In the genomic region with DNA sequence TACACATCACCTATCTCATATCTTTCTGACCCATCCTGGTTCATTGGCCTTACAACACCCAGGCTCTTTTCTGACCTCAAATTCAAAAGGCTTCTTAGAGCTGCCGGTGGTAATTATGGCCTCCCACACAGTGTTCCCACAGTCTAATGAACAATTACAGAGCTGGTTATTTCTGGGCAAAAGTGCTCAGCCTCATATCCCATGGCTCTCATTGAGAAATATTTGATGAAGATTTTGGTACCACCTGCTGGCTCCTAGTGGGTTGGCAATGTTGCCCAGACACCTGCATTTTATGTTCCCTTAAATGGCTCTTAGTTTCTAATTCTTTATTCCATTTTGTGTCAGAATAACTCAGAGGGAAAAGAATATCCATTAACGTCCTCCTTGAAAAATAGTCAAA, we compare ENCODE assay signal across 19 cellular contexts. TPM values are rescaled to one million over a fixed set of nuclear protein-coding genes. Genes with fewer than 3 reads are reported as not detected.
DNase-seq lines count a peak whose midpoint lies in the region; ATAC-seq, FAIRE-seq and TF ChIP-seq lines count a peak whose summit lies in the region.
"Had no signal": no experiment of that assay in that cellular context is flagged by ENCODE, and none has a peak within 500 bp of the region (broad histone marks: within the 10 kb centered on the region; RNA-seq: fewer than 3 reads in every experiment).

No MANE protein-coding gene starts in this region.

- TF ChIP-seq POLR2A in HCT116 (IDR thresholded peaks at IDR 0.05; ENCODE audit: borderline replicate concordance, extremely low read depth, insufficient read depth, insufficient read length) (no peak), HepG2 (IDR thresholded peaks at IDR 0.05; ENCODE audit: insufficient read depth in 1 of 2, low read depth in 2 of 2, low read length in 2 of 2) (no peak), gastrocnemius medialis (IDR thresholded peaks at IDR 0.05) (no peak), transverse colon (IDR thresholded peaks at IDR 0.05) (no peak)

- WGBS in HepG2 (ENCODE audit: low lambda C conversion rate) = 7% methylated on average over 2 of the region's 2 CpGs
- WGBS in transverse colon (ENCODE audit: low coverage in 1 of 2), 2 donors = 64 to 69% methylated on average over 2 of the region's 2 CpGs

- ATAC-seq in HCT116 (no peak), HepG2 (peak; percentile 33; the same call in 2 of the 3 replicates), HG03442 (IDR thresholded peaks at IDR 0.05; ENCODE audit: unreplicated experiment) (no peak), gastrocnemius medialis (no peak)

- H3K9me3 ChIP-seq in HCT116 (ENCODE audit: control insufficient read depth in 1 of 2, insufficient read depth in 1 of 2, low read depth in 1 of 2, low read length in 2 of 2) (no peaks in the 10 kb centered on the region), OCI-LY7 (ENCODE audit: low read length) (no peaks in the 10 kb centered on the region), HepG2 (ENCODE audit: low read length) (peaks cover 14% of the 10 kb centered on the region), gastrocnemius medialis (no peaks in the 10 kb centered on the region), transverse colon (peaks cover 6 to 12% of the 10 kb centered on the region in 2 donors)
- H3K9me3 ChIP-seq: Peyer's patch had no signal

- no peak overlapping the region for H3K9ac ChIP-seq in HCT116 (ENCODE audit: low read length)
- no peak overlapping the region for H3K9ac ChIP-seq in HepG2 (ENCODE audit: insufficient read depth, low read depth, low read length)
- H3K9ac ChIP-seq: BLaER1 treated with 17β-estradiol and CSF1 and Interleukin-3, amounts not matched to agents 10 nM and 100 nM; KMS-11 had no signal

- CTCF ChIA-PET in HCT116 (lab: Charles Lee) = no interaction called here
- CTCF ChIA-PET in OCI-LY7 (lab: Charles Lee; ENCODE audit: unreplicated experiment) = no interaction called here
- CTCF ChIA-PET in HepG2 (lab: Yijun Ruan, JAX; ENCODE audit: low intra/inter-chr PET ratio, low total read pairs) = no interaction called here

- H4K20me1 ChIP-seq in HCT116 (ENCODE audit: insufficient read depth) (no peaks in the 10 kb centered on the region), OCI-LY7 (ENCODE audit: insufficient read depth, low read length) (no peaks in the 10 kb centered on the region), HepG2 (ENCODE audit: insufficient read depth, low read length) (no peaks in the 10 kb centered on the region)

- H3K27ac ChIP-seq in HCT116 (ENCODE audit: low read depth, low read length) (no peak overlapping the region), OCI-LY7 (ENCODE audit: low read depth, low read length, poor library complexity, severe bottlenecking) (no peak overlapping the region), HepG2 (ENCODE audit: extremely low read length, insufficient read depth, low read length) (no peak overlapping the region), gastrocnemius medialis (no peak overlapping the region), transverse colon (no peak overlapping the region)
- H3K27ac ChIP-seq: BLaER1 treated with 17β-estradiol and CSF1 and Interleukin-3, amounts not matched to agents 10 nM and 100 nM; HL-60; KMS-11; Peyer's patch had no signal

- TF ChIP-seq RAD21 in HCT116 (IDR thresholded peaks at IDR 0.05; ENCODE audit: low read depth) (peak; percentile 40; the same call in 1 of the 2 replicates), HepG2 (CRISPR knock-in tag; IDR thresholded peaks at IDR 0.05) (no peak)

- RAD21 ChIA-PET in HCT116 (lab: Charles Lee; ENCODE audit: low non-redundant PET in 1 of 2, low total read pairs in 2 of 2, uncharacterized antibody in 2 of 2, unreplicated experiment in 2 of 2) = no interaction called here

- H3K4me3 ChIP-seq in HCT116 (replicated peaks in 1 of 2; ENCODE audit: low read depth in 1 of 2, low read length in 2 of 2) (no peak overlapping the region), OCI-LY7 (ENCODE audit: low read depth, low read length, poor library complexity, severe bottlenecking) (no peak overlapping the region), HepG2 (replicated peaks in 1 of 3; ENCODE audit: insufficient read depth in 1 of 3, low read depth in 2 of 3, low read length in 3 of 3) (no peak overlapping the region), gastrocnemius medialis (no peak overlapping the region), transverse colon (no peak overlapping the region)
- H3K4me3 ChIP-seq: BLaER1 treated with 17β-estradiol and CSF1 and Interleukin-3, amounts not matched to agents 10 nM and 100 nM; Peyer's patch had no signal

- no peak for FAIRE-seq in HepG2 (lab: Jason Lieb, UNC)

- TF ChIP-seq EP300 in HepG2 (IDR thresholded peaks at IDR 0.05; ENCODE audit: low read depth in 2 of 2, low read length in 2 of 2) = no peak
- TF ChIP-seq EP300 in HepG2 (CRISPR knock-in tag; IDR thresholded peaks at IDR 0.05; ENCODE audit: borderline replicate concordance) = no peak
- no peak for TF ChIP-seq EP300 in transverse colon (IDR thresholded peaks at IDR 0.05; ENCODE audit: low read depth)

- H3K9me2 ChIP-seq in HCT116 (ENCODE audit: insufficient read depth) (no peaks in the 10 kb centered on the region), OCI-LY7 (ENCODE audit: insufficient read depth, low read length) (no peaks in the 10 kb centered on the region)

- H3K27me3 ChIP-seq in HCT116 (ENCODE audit: insufficient read depth, low read length) = no peaks in the 10 kb centered on the region
- H3K27me3 ChIP-seq in HepG2 (ENCODE audit: control insufficient read depth in 1 of 2, insufficient read depth in 2 of 2, low read length in 2 of 2) = no peaks in the 10 kb centered on the region
- no peaks in the 10 kb centered on the region for H3K27me3 ChIP-seq in gastrocnemius medialis
- no peaks in the 10 kb centered on the region for H3K27me3 ChIP-seq in transverse colon
- H3K27me3 ChIP-seq: BLaER1 treated with 17β-estradiol and CSF1 and Interleukin-3, amounts not matched to agents 10 nM and 100 nM; Peyer's patch had no signal

- H3K4me1 ChIP-seq in HCT116 (ENCODE audit: control insufficient read depth in 1 of 2, insufficient read depth in 2 of 2, low read length in 2 of 2) (no peaks in the 10 kb centered on the region), OCI-LY7 (ENCODE audit: insufficient read depth, low read length, poor library complexity, severe bottlenecking) (no peaks in the 10 kb centered on the region), HepG2 (ENCODE audit: insufficient read depth, low read length) (peaks cover 16% of the 10 kb centered on the region), gastrocnemius medialis (no peaks in the 10 kb centered on the region), transverse colon (peaks cover 0 to 15% (median 2%) of the 10 kb centered on the region in 4 donors)
- H3K4me1 ChIP-seq: BLaER1 treated with 17β-estradiol and CSF1 and Interleukin-3, amounts not matched to agents 10 nM and 100 nM; Peyer's patch had no signal

- intact Hi-C loops in HCT116 (cut with micrococcal nuclease) (no loop called here), OCI-LY7 (cut with micrococcal nuclease; ENCODE audit: unreplicated experiment) (no loop called here), HepG2 (cut with micrococcal nuclease; ENCODE audit: unreplicated experiment) (no loop called here), gastrocnemius medialis (cut with DNase I; ENCODE audit: low total_unique reads) (no loop called here), transverse colon (cut with DNase I; ENCODE audit: low total_unique reads) (no loop called here)

- in situ Hi-C loops in HepG2 (cut with HindIII; ENCODE audit: extremely low pct_ligation_motif_present, low pct_unique_long_range_greater_than_20kb) (no loop called here), gastrocnemius medialis (cut with MboI; ENCODE audit: low sequenced_read_pairs in 4 of 4) (no loop called here), transverse colon (cut with MboI; ENCODE audit: low pct_ligation_motif_present in 1 of 4, low pct_unique_long_range_greater_than_20kb in 1 of 4, low sequenced_read_pairs in 3 of 4) (no loop called here)

- BruUV-seq in HCT116 (replicated peaks; lab: Mats Ljungman, UMichigan) (no TSS peak), OCI-LY7 (replicated peaks; lab: Mats Ljungman, UMichigan) (no TSS peak), HepG2 (replicated peaks; lab: Mats Ljungman, UMichigan) (no TSS peak)

- H3K36me3 ChIP-seq in HCT116 (ENCODE audit: control insufficient read depth in 1 of 2, insufficient read depth in 2 of 2, low read length in 2 of 2) (no peaks in the 10 kb centered on the region), OCI-LY7 (ENCODE audit: insufficient read depth, low read length) (no peaks in the 10 kb centered on the region), HepG2 (replicated peaks in 1 of 2; ENCODE audit: control insufficient read depth in 1 of 2, insufficient read depth in 2 of 2, low read length in 2 of 2) (no peaks in the 10 kb centered on the region), gastrocnemius medialis (no peaks in the 10 kb centered on the region), transverse colon (no peaks in the 10 kb centered on the region)
- H3K36me3 ChIP-seq: Peyer's patch had no signal

- H2AFZ ChIP-seq in HCT116 (ENCODE audit: low read depth, low read length, poor library complexity, severe bottlenecking) (no peak overlapping the region), OCI-LY7 (ENCODE audit: low read length) (no peak overlapping the region), HepG2 (ENCODE audit: low read length) (no peak overlapping the region)

- DNase-seq in DMS 273 (lab: John Stamatoyannopoulos, UW; ENCODE audit: unreplicated experiment) (peak; percentile 16), DMS 273 treated with DMSO at 0.1 percent for 48 hours (lab: John Stamatoyannopoulos, UW) (no peak), HCT116 (ENCODE audit: low read depth, low spot score) (no peak), OCI-LY7 (ENCODE audit: low spot score) (no peak), HepG2 (ENCODE audit: low spot score) (no peak), gastrocnemius medialis (no peak), transverse colon (no peak)
- DNase-seq: DMS153, NCI-H1105 treated with DMSO at 0.1 percent for 48 hours, NCI-H1930, NCI-H2227 treated with DMSO at 0.1 percent for 48 hours, NCI-H526, Peyer's patch, SHP77 had no signal

- no peaks in the 10 kb centered on the region for H3K79me2 ChIP-seq in HCT116 (ENCODE audit: insufficient read depth, low read length)
- no peaks in the 10 kb centered on the region for H3K79me2 ChIP-seq in OCI-LY7 (ENCODE audit: insufficient read depth, low read depth, low read length)
- H3K79me2 ChIP-seq in HepG2 (ENCODE audit: insufficient read depth, low read length) = no peaks in the 10 kb centered on the region

- H3K4me2 ChIP-seq in HCT116 (ENCODE audit: low read length) = no peak overlapping the region
- no peak overlapping the region for H3K4me2 ChIP-seq in OCI-LY7 (ENCODE audit: low read length)
- H3K4me2 ChIP-seq in HepG2 (ENCODE audit: low read depth, low read length) = no peak overlapping the region
- H3K4me2 ChIP-seq: BLaER1 treated with 17β-estradiol and CSF1 and Interleukin-3, amounts not matched to agents 10 nM and 100 nM; KMS-11 had no signal

- POLR2A ChIA-PET in HCT116 (lab: Charles Lee) (no interaction called here), OCI-LY7 (lab: Charles Lee) (interaction anchor here (0.5 kb wide), 1 partner anchor 343 kb away, joined by 4 read pairs; no protein-coding TSS in a partner anchor), HepG2 (lab: Yijun Ruan, JAX) (no interaction called here)

- TF ChIP-seq CTCF in HCT116 (IDR thresholded peaks at IDR 0.05 in 2 of 3, conservative IDR thresholded peaks at IDR 0.05 in 1 of 3; ENCODE audit: borderline replicate concordance in 1 of 3, insufficient read depth in 1 of 3, low read depth in 2 of 3, low read length in 2 of 3) = no peak
- peak; percentile 23; the same call in 1 of the 2 replicates for TF ChIP-seq CTCF in OCI-LY7 (conservative IDR thresholded peaks at IDR 0.05; ENCODE audit: low read length)
- 0 out of 2 replicates have a peak, but pooled peaks have one; percentile 17 for TF ChIP-seq CTCF in HepG2 (CRISPR knock-in tag; IDR thresholded peaks at IDR 0.05)
- no peak for TF ChIP-seq CTCF in gastrocnemius medialis (IDR thresholded peaks at IDR 0.05 in 4 of 5, conservative IDR thresholded peaks at IDR 0.05 in 1 of 5)
- no peak for TF ChIP-seq CTCF in transverse colon (IDR thresholded peaks at IDR 0.05)

RNA-seq across cellular contexts. Expression of a gene that starts 20.1 kb away (rescaled TPM):
- total RNA-seq in HCT116 (2021; ENCODE audit: unreplicated experiment) (not detected), OCI-LY7 (2022) (not detected in 2 replicates), HepG2 (2016; rRNA removed; fragmentation: Illumina TruSeq; extraction: Trizol) (not detected in 2 replicates), gastrocnemius medialis (not detected), transverse colon (not detected)
- not detected in 2 replicates for polyA plus RNA-seq in HCT116 (2012)
- total RNA-seq in OCI-LY7 (2014; rRNA removed; shearing (Covaris generic)) = not detected in 2 replicates
- total RNA-seq in HepG2 (2016; cell fraction: cytosol; rRNA removed; fragmentation: Illumina TruSeq; extraction: Trizol; ENCODE audit: low read depth) = not detected in 2 replicates
- not detected in 2 replicates for total RNA-seq in HepG2 (2016; cell fraction: insoluble cytoplasmic fraction; rRNA removed; fragmentation: Illumina TruSeq; extraction: Trizol)
- total RNA-seq in HepG2 (2016; cell fraction: membrane; rRNA removed; fragmentation: Illumina TruSeq; extraction: Trizol) = not detected in 2 replicates
- total RNA-seq in HepG2 (2016; cell fraction: nucleus; rRNA removed; fragmentation: Illumina TruSeq; extraction: Trizol) = not detected in 2 replicates
- polyA plus RNA-seq in HepG2 (2011; rRNA removed) = not detected in 2 replicates
- polyA plus RNA-seq in HepG2 (2011; cell fraction: cytosol; rRNA removed) = not detected in 2 replicates
- not detected in 2 replicates for polyA plus RNA-seq in HepG2 (2011; cell fraction: nucleus; rRNA removed)
- polyA plus RNA-seq in HepG2 (2012) = not detected in 2 replicates
- polyA plus RNA-seq in HepG2 (2016; cell fraction: cytosol; fragmentation: Illumina TruSeq; extraction: Trizol; ENCODE audit: low read depth) = not detected in 2 replicates
- not detected in 2 replicates for polyA plus RNA-seq in HepG2 (2016; cell fraction: insoluble cytoplasmic fraction; fragmentation: Illumina TruSeq; extraction: Trizol; ENCODE audit: low read depth)
- polyA plus RNA-seq in HepG2 (2016; cell fraction: membrane; fragmentation: Illumina TruSeq; extraction: Trizol; ENCODE audit: low read depth) = not detected in 2 replicates
- polyA plus RNA-seq in HepG2 (2016; cell fraction: nucleus; fragmentation: Illumina TruSeq; extraction: Trizol; ENCODE audit: insufficient read depth, low read depth) = not detected in 2 replicates
- polyA minus RNA-seq in HepG2 (2011; rRNA and poly(A)+ RNA removed; ENCODE audit: low replicate concordance) = not detected in 2 replicates
- not detected in 2 replicates for polyA minus RNA-seq in HepG2 (2011; cell fraction: cytosol; rRNA and poly(A)+ RNA removed)
- not detected in 2 replicates for polyA minus RNA-seq in HepG2 (2011; cell fraction: nucleus; rRNA and poly(A)+ RNA removed)
- total RNA-seq: Peyer's patch; T-helper 2 cell treated with Interferon-gamma antibody and Interleukin-4, amounts not matched to agents 100 ng/mL and 5 ng/mL, for 36 hours had no signal

RNA-seq across cellular contexts. Expression of a gene that starts 36.0 kb away (rescaled TPM):
- total RNA-seq in HCT116 (2021; ENCODE audit: unreplicated experiment) = not detected
- polyA plus RNA-seq in HCT116 (2012) = not detected in 2 replicates
- not detected in 2 replicates for total RNA-seq in OCI-LY7 (2014; rRNA removed; shearing (Covaris generic))
- total RNA-seq in OCI-LY7 (2022) = not detected in 2 replicates
- not detected in 2 replicates for total RNA-seq in HepG2 (2016; rRNA removed; fragmentation: Illumina TruSeq; extraction: Trizol)
- not detected in 2 replicates for total RNA-seq in HepG2 (2016; cell fraction: cytosol; rRNA removed; fragmentation: Illumina TruSeq; extraction: Trizol; ENCODE audit: low read depth)
- not detected in 2 replicates for total RNA-seq in HepG2 (2016; cell fraction: insoluble cytoplasmic fraction; rRNA removed; fragmentation: Illumina TruSeq; extraction: Trizol)
- not detected in 2 replicates for total RNA-seq in HepG2 (2016; cell fraction: membrane; rRNA removed; fragmentation: Illumina TruSeq; extraction: Trizol)
- total RNA-seq in HepG2 (2016; cell fraction: nucleus; rRNA removed; fragmentation: Illumina TruSeq; extraction: Trizol) = not detected in 2 replicates
- not detected in 2 replicates for polyA plus RNA-seq in HepG2 (2011; rRNA removed)
- not detected in 2 replicates for polyA plus RNA-seq in HepG2 (2011; cell fraction: cytosol; rRNA removed)
- polyA plus RNA-seq in HepG2 (2011; cell fraction: nucleus; rRNA removed) = not detected in 2 replicates
- polyA plus RNA-seq in HepG2 (2012) = not detected in 2 replicates
- polyA plus RNA-seq in HepG2 (2016; cell fraction: cytosol; fragmentation: Illumina TruSeq; extraction: Trizol; ENCODE audit: low read depth) = not detected in 2 replicates
- polyA plus RNA-seq in HepG2 (2016; cell fraction: insoluble cytoplasmic fraction; fragmentation: Illumina TruSeq; extraction: Trizol; ENCODE audit: low read depth) = not detected in 2 replicates
- not detected in 2 replicates for polyA plus RNA-seq in HepG2 (2016; cell fraction: membrane; fragmentation: Illumina TruSeq; extraction: Trizol; ENCODE audit: low read depth)
- not detected in 2 replicates for polyA plus RNA-seq in HepG2 (2016; cell fraction: nucleus; fragmentation: Illumina TruSeq; extraction: Trizol; ENCODE audit: insufficient read depth, low read depth)
- not detected in 2 replicates for polyA minus RNA-seq in HepG2 (2011; rRNA and poly(A)+ RNA removed; ENCODE audit: low replicate concordance)
- not detected in 2 replicates for polyA minus RNA-seq in HepG2 (2011; cell fraction: cytosol; rRNA and poly(A)+ RNA removed)
- polyA minus RNA-seq in HepG2 (2011; cell fraction: nucleus; rRNA and poly(A)+ RNA removed) = not detected in 2 replicates
- total RNA-seq in gastrocnemius medialis = not detected
- not detected for total RNA-seq in transverse colon
- total RNA-seq: Peyer's patch; T-helper 2 cell treated with Interferon-gamma antibody and Interleukin-4, amounts not matched to agents 100 ng/mL and 5 ng/mL, for 36 hours had no signal

RNA-seq across cellular contexts. Expression of a gene that starts 38.7 kb away (rescaled TPM):
- total RNA-seq in HCT116 (2021; ENCODE audit: unreplicated experiment) = not detected
- polyA plus RNA-seq in HCT116 (2012) = not detected in 2 replicates
- total RNA-seq in OCI-LY7 (2014; rRNA removed; shearing (Covaris generic)) = not detected in 2 replicates
- not detected in 2 replicates for total RNA-seq in OCI-LY7 (2022)
- total RNA-seq in HepG2 (2016; rRNA removed; fragmentation: Illumina TruSeq; extraction: Trizol) = not detected in 2 replicates
- not detected in 2 replicates for total RNA-seq in HepG2 (2016; cell fraction: cytosol; rRNA removed; fragmentation: Illumina TruSeq; extraction: Trizol; ENCODE audit: low read depth)
- not detected in 2 replicates for total RNA-seq in HepG2 (2016; cell fraction: insoluble cytoplasmic fraction; rRNA removed; fragmentation: Illumina TruSeq; extraction: Trizol)
- total RNA-seq in HepG2 (2016; cell fraction: membrane; rRNA removed; fragmentation: Illumina TruSeq; extraction: Trizol) = not detected in 2 replicates
- total RNA-seq in HepG2 (2016; cell fraction: nucleus; rRNA removed; fragmentation: Illumina TruSeq; extraction: Trizol) = not detected in 2 replicates
- polyA plus RNA-seq in HepG2 (2011; rRNA removed) = not detected in 2 replicates
- not detected in 2 replicates for polyA plus RNA-seq in HepG2 (2011; cell fraction: cytosol; rRNA removed)
- polyA plus RNA-seq in HepG2 (2011; cell fraction: nucleus; rRNA removed) = not detected in 2 replicates
- not detected in 2 replicates for polyA plus RNA-seq in HepG2 (2012)
- not detected in 2 replicates for polyA plus RNA-seq in HepG2 (2016; cell fraction: cytosol; fragmentation: Illumina TruSeq; extraction: Trizol; ENCODE audit: low read depth)
- not detected in 2 replicates for polyA plus RNA-seq in HepG2 (2016; cell fraction: insoluble cytoplasmic fraction; fragmentation: Illumina TruSeq; extraction: Trizol; ENCODE audit: low read depth)
- not detected in 2 replicates for polyA plus RNA-seq in HepG2 (2016; cell fraction: membrane; fragmentation: Illumina TruSeq; extraction: Trizol; ENCODE audit: low read depth)
- not detected in 2 replicates for polyA plus RNA-seq in HepG2 (2016; cell fraction: nucleus; fragmentation: Illumina TruSeq; extraction: Trizol; ENCODE audit: insufficient read depth, low read depth)
- polyA minus RNA-seq in HepG2 (2011; rRNA and poly(A)+ RNA removed; ENCODE audit: low replicate concordance) = not detected in 2 replicates
- not detected in 2 replicates for polyA minus RNA-seq in HepG2 (2011; cell fraction: cytosol; rRNA and poly(A)+ RNA removed)
- not detected in 2 replicates for polyA minus RNA-seq in HepG2 (2011; cell fraction: nucleus; rRNA and poly(A)+ RNA removed)
- not detected for total RNA-seq in gastrocnemius medialis
- total RNA-seq in transverse colon = not detected
- total RNA-seq: Peyer's patch; T-helper 2 cell treated with Interferon-gamma antibody and Interleukin-4, amounts not matched to agents 100 ng/mL and 5 ng/mL, for 36 hours had no signal

Comparison
In these comparisons a context has a peak if more than half of its experiments do, and no peak if none do; other contexts are left out.
1. CTCF ChIP-seq: peak in OCI-LY7 (single experiment) and HepG2 (single experiment); none in HCT116 (0 of 3), gastrocnemius medialis (0 of 5) and transverse colon (0 of 5).